In the genomic region with DNA sequence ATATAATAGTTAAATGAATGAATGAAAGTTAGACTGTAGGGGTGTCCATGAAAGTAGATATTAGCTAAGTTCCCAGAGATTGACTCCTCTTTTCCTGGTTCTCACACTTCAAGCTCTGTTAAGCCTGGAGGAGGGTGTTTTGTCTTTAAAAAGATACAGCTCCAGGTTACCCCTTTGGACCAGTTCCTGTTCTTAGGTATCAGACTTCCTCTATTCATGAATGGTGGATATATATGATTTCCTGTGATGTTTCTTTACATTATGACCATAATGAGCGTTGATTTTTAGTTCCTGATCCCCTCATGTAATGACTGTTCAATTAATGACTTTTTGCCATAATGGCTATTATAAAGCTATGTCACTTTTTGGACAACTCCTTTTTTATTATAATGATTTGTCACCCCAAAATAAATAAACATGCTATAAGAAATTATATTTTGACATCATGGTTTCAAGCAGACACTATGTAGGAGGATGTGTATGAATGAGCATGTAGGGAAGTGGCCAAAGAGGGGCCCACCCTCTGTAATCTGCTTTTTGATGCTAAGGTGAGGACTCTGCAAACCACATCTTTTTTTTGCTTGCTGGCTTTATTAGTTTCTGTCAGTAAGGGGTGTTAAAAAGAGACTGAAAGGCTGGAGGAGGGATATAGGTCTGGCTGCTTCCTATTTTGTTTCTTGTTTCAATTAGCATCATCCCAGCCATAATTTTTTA, we compare ENCODE assay signal across 4 cellular contexts. TPM values are rescaled to one million over a fixed set of nuclear protein-coding genes. Genes with fewer than 3 reads are reported as not detected.
"Had no signal": no experiment of that assay in that cellular context is flagged by ENCODE, and none has a peak within 500 bp of the region (broad histone marks: within the 10 kb centered on the region; RNA-seq: fewer than 3 reads in every experiment).

No MANE protein-coding gene starts in this region.

RNA-seq across cellular contexts. Expression of gene FCGR1A, which starts 18.2 kb away (rescaled TPM):
- total RNA-seq: HepG2, HT-29, HT1080, IMR-90 had no signal
- polyA plus RNA-seq: HepG2, IMR-90 had no signal
